In genomic region chr5:160471761-160472160, GRCh38 we compare ENCODE assay signal across 14 cellular contexts. TPM values are rescaled to one million over a fixed set of nuclear protein-coding genes. Genes with fewer than 3 reads are reported as not detected.
DNase-seq lines count a peak whose midpoint lies in the region; ATAC-seq and TF ChIP-seq lines count a peak whose summit lies in the region.
"Had no signal": no experiment of that assay in that cellular context is flagged by ENCODE, and none has a peak within 500 bp of the region (broad histone marks: within the 10 kb centered on the region; RNA-seq: fewer than 3 reads in every experiment).

No MANE protein-coding gene starts in this region.

- peaks cover under 1% of the 10 kb centered on the region; the same call in 1 of the 2 replicates for H3K4me1 ChIP-seq in H9 (ENCODE audit: insufficient read depth, low read length)

- H2BK5ac ChIP-seq in H9 (ENCODE audit: insufficient read length, low read length), result no peak overlapping the region

- H3K9me3 Mint-ChIP-seq in T-helper 1 cell treated with Interleukin-12 subunit alpha and Interleukin-12 subunit beta and Interleukin-4 antibody, amounts not matched to agents 30 μg/mL and 1 μg/mL, for 36 hours, result no peaks in the 10 kb centered on the region
- H3K9me3 Mint-ChIP-seq in IgD-negative memory B cell, result no peaks in the 10 kb centered on the region
- no peaks in the 10 kb centered on the region for H3K9me3 Mint-ChIP-seq in activated naive CD8-positive, alpha-beta T cell (ENCODE audit: low read depth)
- H3K9me3 Mint-ChIP-seq in nephron, result no peaks in the 10 kb centered on the region
- H3K9me3 Mint-ChIP-seq in H9, result no peaks in the 10 kb centered on the region; a peak in 1 of 5 replicates

- H3K36me3 Mint-ChIP-seq in T-helper 1 cell treated with Interleukin-12 subunit alpha and Interleukin-12 subunit beta and Interleukin-4 antibody, amounts not matched to agents 30 μg/mL and 1 μg/mL, for 36 hours (ENCODE audit: low read depth), result peaks cover 65% of the 10 kb centered on the region
- H3K36me3 Mint-ChIP-seq in IgD-negative memory B cell (no peaks in the 10 kb centered on the region), nephron (ENCODE audit: low read depth) (no peaks in the 10 kb centered on the region), H9 (ENCODE audit: insufficient read depth in 1 of 3, low read depth in 3 of 3) (no peaks in the 10 kb centered on the region)
- H3K36me3 Mint-ChIP-seq in activated naive CD8-positive, alpha-beta T cell, result peaks cover 14% of the 10 kb centered on the region

- no peaks in the 10 kb centered on the region for H4K20me1 ChIP-seq in H9 (ENCODE audit: control insufficient read depth, insufficient read depth, insufficient read length)

- H2AFZ ChIP-seq in H9 (ENCODE audit: low read length), result no peak overlapping the region

- peak overlapping the region; percentile 82 for H3K27ac Mint-ChIP-seq in T-helper 1 cell treated with Interleukin-12 subunit alpha and Interleukin-12 subunit beta and Interleukin-4 antibody, amounts not matched to agents 30 μg/mL and 1 μg/mL, for 36 hours
- peak overlapping the region in 2 of 3 donors; percentile 56 to 73 for H3K27ac Mint-ChIP-seq in IgD-negative memory B cell
- H3K27ac Mint-ChIP-seq in activated naive CD8-positive, alpha-beta T cell, result peak overlapping the region; percentile 94
- peak overlapping the region in 2 of 3 experiments; percentile 61 to 64 for H3K27ac Mint-ChIP-seq in nephron
- no peak overlapping the region; a peak in 1 of 7 replicates for H3K27ac Mint-ChIP-seq in H9

- no peak overlapping the region for H2BK120ac ChIP-seq in H9 (ENCODE audit: low read depth, low read length, poor library complexity, severe bottlenecking)

- no peak overlapping the region for H2BK12ac ChIP-seq in H9 (ENCODE audit: insufficient read length, low read depth, low read length)

- H3K9me3 ChIP-seq in H9 (ENCODE audit: control insufficient read depth, low read depth, low read length), result no peaks in the 10 kb centered on the region
- H3K9me3 ChIP-seq: esophagus squamous epithelium had no signal

- H4K91ac ChIP-seq in H9 (ENCODE audit: insufficient read length, low read depth, low read length), result no peak overlapping the region

- no peaks in the 10 kb centered on the region for H3K23me2 ChIP-seq in H9 (ENCODE audit: insufficient read length, low read depth, low read length, poor library complexity, severe bottlenecking)

- no peak overlapping the region for H3K23ac ChIP-seq in H9 (ENCODE audit: insufficient read length, low read depth, low read length)

- H3K56ac ChIP-seq in H9 (ENCODE audit: insufficient read length, low read depth, low read length), result no peak overlapping the region

- no peak overlapping the region for H2BK20ac ChIP-seq in H9 (ENCODE audit: low read depth, low read length, poor library complexity, severe bottlenecking)

- no peaks in the 10 kb centered on the region for H3K79me2 ChIP-seq in H9 (ENCODE audit: insufficient read depth, low read length)

- H3K27me3 Mint-ChIP-seq in T-helper 1 cell treated with Interleukin-12 subunit alpha and Interleukin-12 subunit beta and Interleukin-4 antibody, amounts not matched to agents 30 μg/mL and 1 μg/mL, for 36 hours (ENCODE audit: low read depth), result no peaks in the 10 kb centered on the region
- H3K27me3 Mint-ChIP-seq in IgD-negative memory B cell, result peaks cover 1% of the 10 kb centered on the region
- no peaks in the 10 kb centered on the region for H3K27me3 Mint-ChIP-seq in activated naive CD8-positive, alpha-beta T cell
- H3K27me3 Mint-ChIP-seq in nephron (ENCODE audit: low read depth), result peaks cover 3% of the 10 kb centered on the region
- H3K27me3 Mint-ChIP-seq in H9 (ENCODE audit: low read depth), result no peaks in the 10 kb centered on the region

- no peak for ATAC-seq in Right ventricle myocardium inferior

- H3K79me1 ChIP-seq in H9 (ENCODE audit: insufficient read depth, low read depth, low read length, poor library complexity, severe bottlenecking), result no peaks in the 10 kb centered on the region

- H3K4me2 ChIP-seq in H9 (ENCODE audit: insufficient read depth, insufficient read length, low read length), result no peak overlapping the region

- no CpG with 5 or more reads among the region's 2 CpGs for WGBS in H9 (ENCODE audit: extremely low coverage, insufficient read length, low lambda C conversion rate)

- intact Hi-C loops in Right ventricle myocardium inferior (cut with DNase I), result no loop called here

- no peak overlapping the region for H3T11ph ChIP-seq in H9 (ENCODE audit: low read length)

- no peak overlapping the region for H3K27ac ChIP-seq in H9 (ENCODE audit: insufficient read length, low read depth, low read length)

- H3K9ac ChIP-seq in H9 (ENCODE audit: extremely low read depth, insufficient read length, low read length), result no peak overlapping the region

- H3K27me3 ChIP-seq in H9 (ENCODE audit: insufficient read depth, low read length), result no peaks in the 10 kb centered on the region
- H3K27me3 ChIP-seq: esophagus squamous epithelium had no signal

- H3K14ac ChIP-seq in H9 (ENCODE audit: insufficient read depth, low read length), result no peak overlapping the region

- no peak overlapping the region for H3K4ac ChIP-seq in H9 (ENCODE audit: low read depth, low read length)

- H4K5ac ChIP-seq in H9 (ENCODE audit: insufficient read length, low read depth, low read length), result no peak overlapping the region

- no peak overlapping the region for H3K18ac ChIP-seq in H9 (ENCODE audit: insufficient read length, low read depth, low read length)

- H3K4me1 Mint-ChIP-seq in T-helper 1 cell treated with Interleukin-12 subunit alpha and Interleukin-12 subunit beta and Interleukin-4 antibody, amounts not matched to agents 30 μg/mL and 1 μg/mL, for 36 hours (ENCODE audit: low read depth), result peaks cover 65% of the 10 kb centered on the region
- peaks cover 45 to 50% (median 46%) of the 10 kb centered on the region in 3 donors for H3K4me1 Mint-ChIP-seq in IgD-negative memory B cell
- H3K4me1 Mint-ChIP-seq in activated naive CD8-positive, alpha-beta T cell (ENCODE audit: low read depth), result peaks cover 76% of the 10 kb centered on the region
- peaks cover 49% of the 10 kb centered on the region for H3K4me1 Mint-ChIP-seq in nephron
- H3K4me1 Mint-ChIP-seq in H9, result peaks cover 17 to 25% of the 10 kb centered on the region in 2 experiments

- no peak overlapping the region for H4K8ac ChIP-seq in H9 (replicated peaks; ENCODE audit: insufficient read length, low read depth, low read length)

- no peak overlapping the region for H2AK5ac ChIP-seq in H9 (ENCODE audit: insufficient read length, low read length)

- no peak overlapping the region for H2BK15ac ChIP-seq in H9 (ENCODE audit: low read depth, low read length)

- TF ChIP-seq CTCF in nephron (IDR thresholded peaks at IDR 0.05; ENCODE audit: unreplicated experiment in 3 of 3) (no peak), H9 (conservative IDR thresholded peaks at IDR 0.05) (no peak)

- DNase-seq in T-helper 1 cell (no peak), H4 (ENCODE audit: low spot score) (no peak), H9 (no peak), Right ventricle myocardium inferior (ENCODE audit: missing footprints) (no peak)
- DNase-seq: activated CD4-positive, alpha-beta T cell treated with anti-CD3 and anti-CD28 coated beads, Interleukin-2, amount 50 U/mL, for 4 hours; COR-L47; esophagus squamous epithelium; left cardiac atrium; NCI-H510A treated with DMSO at 0.1 percent for 48 hours; stimulated activated CD4-positive, alpha-beta T cell treated with anti-CD3 and anti-CD28 coated beads, Interleukin-4, amount 100 ng/mL, for 1 hour had no signal

- H3K4me3 Mint-ChIP-seq in T-helper 1 cell treated with Interleukin-12 subunit alpha and Interleukin-12 subunit beta and Interleukin-4 antibody, amounts not matched to agents 30 μg/mL and 1 μg/mL, for 36 hours, result peak overlapping the region; percentile 100
- H3K4me3 Mint-ChIP-seq in IgD-negative memory B cell (peak overlapping the region in 3 of 4 donors; percentile 50 to 92 (median 64)), nephron (no peak overlapping the region), H9 (no peak overlapping the region)
- peak overlapping the region; percentile 100 for H3K4me3 Mint-ChIP-seq in activated naive CD8-positive, alpha-beta T cell

RNA-seq across cellular contexts. Expression of gene PTTG1, which starts 50.1 kb away (rescaled TPM):
- polyA plus RNA-seq in IgD-negative memory B cell, result 19.1 TPM
- total RNA-seq in H4 (2014; rRNA removed; shearing (Covaris generic)), result 530 and 556 TPM in 2 replicates
- total RNA-seq in H9 (2021) (263 and 279 TPM in 2 replicates), Right ventricle myocardium inferior (1.4 TPM)

RNA-seq across cellular contexts. Expression of gene SLU7, which starts 52.9 kb away (rescaled TPM):
- polyA plus RNA-seq in IgD-negative memory B cell, result 96.2 TPM
- total RNA-seq in H4 (2014; rRNA removed; shearing (Covaris generic)), result 23.1 and 48.3 TPM in 2 replicates
- total RNA-seq in H9 (2021), result 33.3 and 40.4 TPM in 2 replicates
- total RNA-seq in Right ventricle myocardium inferior, result 46.9 TPM

Comparison
In these comparisons a context has a peak if more than half of its experiments do, and no peak if none do; other contexts are left out.
1. H3K27ac Mint-ChIP-seq: peak in T-helper 1 cell treated with Interleukin-12 subunit alpha and Interleukin-12 subunit beta and Interleukin-4 antibody, amounts not matched to agents 30 μg/mL and 1 μg/mL, for 36 hours (single experiment), IgD-negative memory B cell (2 of 3), activated naive CD8-positive, alpha-beta T cell (single experiment) and nephron (2 of 3); none in H9 (0 of 3).
2. H3K4me3 Mint-ChIP-seq: peak in T-helper 1 cell treated with Interleukin-12 subunit alpha and Interleukin-12 subunit beta and Interleukin-4 antibody, amounts not matched to agents 30 μg/mL and 1 μg/mL, for 36 hours (single experiment), IgD-negative memory B cell (3 of 4) and activated naive CD8-positive, alpha-beta T cell (single experiment); none in nephron (0 of 3) and H9 (0 of 2).
3. RNA of gene PTTG1, which starts 50.1 kb away (total RNA-seq): 530 to 556 TPM in H4 and 263 to 279 TPM in H9; 1.4 TPM in Right ventricle myocardium inferior (single experiment); every median in the first group is over 100 times any median in the second.